16 cellular contexts compared by ENCODE assay signal in genomic region chr4:141724646-141725045, GRCh38.
DNase-seq lines count a peak whose midpoint lies in the region; ATAC-seq and TF ChIP-seq lines count a peak whose summit lies in the region.
"Had no signal": no experiment of that assay in that cellular context is flagged by ENCODE, and none has a peak within 500 bp of the region (broad histone marks: within the 10 kb centered on the region; RNA-seq: fewer than 3 reads in every experiment).

No MANE protein-coding gene starts in this region.

- H3K4me2 ChIP-seq in IMR-90 (ENCODE audit: low read depth, low read length): no peak overlapping the region
- H3K4me2 ChIP-seq: BLaER1 had no signal

- no peak overlapping the region for H3K56ac ChIP-seq in IMR-90 (ENCODE audit: extremely low read depth, insufficient read depth, low read length)

- no peak overlapping the region for H3K23ac ChIP-seq in IMR-90 (ENCODE audit: low read depth, low read length)

- H2AFZ ChIP-seq in IMR-90 (replicated peaks; ENCODE audit: low read length, poor library complexity): no peak overlapping the region
- H2AFZ ChIP-seq: GM23248 had no signal

- H2AK9ac ChIP-seq in IMR-90 (replicated peaks; ENCODE audit: low read depth, low read length, poor library complexity): no peak overlapping the region

- TF ChIP-seq RAD21 in IMR-90 (IDR thresholded peaks at IDR 0.05; ENCODE audit: low read length): no peak

- H2BK120ac ChIP-seq in IMR-90 (ENCODE audit: low read depth, low read length): no peak overlapping the region

- H3K79me1 ChIP-seq in IMR-90 (ENCODE audit: low read depth in 1 of 2, low read length in 2 of 2): no peaks in the 10 kb centered on the region

- dilution Hi-C loops in IMR-90 (cut with HindIII; ENCODE audit: low sequenced_read_pairs, unreplicated experiment): no loop called here

- no peak overlapping the region for H4K5ac ChIP-seq in IMR-90 (ENCODE audit: low read depth, low read length)

- no peaks in the 10 kb centered on the region for H3K27me3 ChIP-seq in IMR-90 (ENCODE audit: control insufficient read depth, insufficient read depth, low read length)
- H3K27me3 ChIP-seq: BLaER1 had no signal

- BruUV-seq in IMR-90 (replicated peaks; lab: Mats Ljungman, UMichigan): no TSS peak

- no peak overlapping the region for H2BK5ac ChIP-seq in IMR-90 (ENCODE audit: low read depth, low read length, poor library complexity, severe bottlenecking)

- no peak overlapping the region for H3K27ac ChIP-seq in IMR-90 (ENCODE audit: insufficient read depth, low read length)
- H3K27ac ChIP-seq: 22Rv1, BLaER1, GM23248 had no signal

- H2BK15ac ChIP-seq in IMR-90 (ENCODE audit: low read depth, low read length): no peak overlapping the region

- no peak overlapping the region for H3K14ac ChIP-seq in IMR-90 (replicated peaks; ENCODE audit: low read depth, low read length)

- no peak overlapping the region for H3K9ac ChIP-seq in IMR-90 (ENCODE audit: low read depth, low read length)
- H3K9ac ChIP-seq: BLaER1, GM23248 had no signal

- no peak overlapping the region for H3K4ac ChIP-seq in IMR-90 (ENCODE audit: low read depth, low read length)

- H3K18ac ChIP-seq in IMR-90 (ENCODE audit: low read depth, low read length): no peak overlapping the region

- H2BK20ac ChIP-seq in IMR-90 (ENCODE audit: low read depth, low read length): no peak overlapping the region

- no peaks in the 10 kb centered on the region for H3K4me1 ChIP-seq in IMR-90 (ENCODE audit: control insufficient read depth, insufficient read depth, low read length)
- H3K4me1 ChIP-seq: BLaER1, HAP-1 had no signal

- no peaks in the 10 kb centered on the region for H3K9me1 ChIP-seq in IMR-90 (ENCODE audit: insufficient read depth, low read length)

- H2AK5ac ChIP-seq in IMR-90 (ENCODE audit: low read depth, low read length): no peak overlapping the region

- CTCF ChIA-PET in IMR-90 (lab: Yijun Ruan, JAX): no interaction called here

- DNase-seq in DMS153 (lab: John Stamatoyannopoulos, UW) (peak; percentile 17), DMS153 treated with DMSO at 0.1 percent for 48 hours (lab: John Stamatoyannopoulos, UW; ENCODE audit: unreplicated experiment) (no peak), IMR-90 (peak; percentile 26), NCI-H748 treated with DMSO at 0.1 percent for 48 hours (lab: John Stamatoyannopoulos, UW) (peak; percentile 10), NCI-H510A (lab: John Stamatoyannopoulos, UW) (no peak), DMS 273 treated with DMSO at 0.1 percent for 48 hours (lab: John Stamatoyannopoulos, UW) (no peak)
- DNase-seq in stimulated activated CD4-positive, alpha-beta T cell treated with anti-CD3 and anti-CD28 coated beads, Interleukin-4, amount 100 ng/mL, for 1 hour: no peak
- DNase-seq: CD4-positive, alpha-beta memory T cell; DMS79 treated with DMSO at 0.1 percent for 48 hours; EL; GM23248 had no signal

- in situ Hi-C loops in IMR-90 (cut with MboI; ENCODE audit: low sequenced_read_pairs): no loop called here

- TF ChIP-seq CTCF in IMR-90 (conservative IDR thresholded peaks at IDR 0.05; ENCODE audit: low read depth, low read length): no peak

- no peak overlapping the region for H4K8ac ChIP-seq in IMR-90 (ENCODE audit: low read depth in 2 of 2, low read length in 2 of 2)

- ATAC-seq in IMR-90 (ENCODE audit: low read depth): peak; percentile 49
- ATAC-seq: GM12878, HepG2 had no signal

- H4K91ac ChIP-seq in IMR-90 (ENCODE audit: insufficient read depth, low read depth, low read length): no peak overlapping the region

- H4K20me1 ChIP-seq in IMR-90 (ENCODE audit: insufficient read depth, low read length): no peaks in the 10 kb centered on the region
- H4K20me1 ChIP-seq: BLaER1 had no signal

- no peak overlapping the region for H3K4me3 ChIP-seq in IMR-90 (ENCODE audit: insufficient read depth, low read depth, low read length)
- H3K4me3 ChIP-seq: BLaER1, GM12878, GM23248, HAP-1 had no signal

- intact Hi-C loops in IMR-90 (cut with micrococcal nuclease): no loop called here

- H3K36me3 ChIP-seq in IMR-90 (ENCODE audit: control insufficient read depth, insufficient read depth, low read length): no peaks in the 10 kb centered on the region
- H3K36me3 ChIP-seq: BLaER1, HAP-1 had no signal

- no peak for TF ChIP-seq POLR2A in IMR-90 (IDR thresholded peaks at IDR 0.05; ENCODE audit: low read depth, low read length)

- no peaks in the 10 kb centered on the region for H3K9me3 ChIP-seq in IMR-90 (ENCODE audit: control insufficient read depth, insufficient read depth, low read length)
- H3K9me3 ChIP-seq: BLaER1, HAP-1 had no signal

- POLR2A ChIA-PET in IMR-90 (lab: Charles Lee; ENCODE audit: unreplicated experiment): no interaction called here

TF ChIP-seq in IMR-90, 13 proteins besides CTCF, POLR2A, EP300 and RAD21:
- no peak for TF ChIP-seq BHLHE40 (IDR thresholded peaks at IDR 0.05; ENCODE audit: low read depth, low read length)
- TF ChIP-seq MAZ (IDR thresholded peaks at IDR 0.05; ENCODE audit: borderline replicate concordance, low read depth, low read length): no peak
- no peak for TF ChIP-seq CEBPB (IDR thresholded peaks at IDR 0.05; ENCODE audit: low read depth, low read length)
- no peak for TF ChIP-seq MXI1 (IDR thresholded peaks at IDR 0.05; ENCODE audit: borderline replicate concordance, low read depth, low read length)
- no peak for TF ChIP-seq FOS (IDR thresholded peaks at IDR 0.05; ENCODE audit: low read depth, low read length)
- TF ChIP-seq RCOR1 (IDR thresholded peaks at IDR 0.05; ENCODE audit: insufficient replicate concordance, low read length): no peak
- TF ChIP-seq ELK1 (IDR thresholded peaks at IDR 0.05; ENCODE audit: borderline replicate concordance, low read depth, low read length): no peak
- TF ChIP-seq MAFK (IDR thresholded peaks at IDR 0.05; ENCODE audit: low read depth, low read length): no peak
- TF ChIP-seq SMC3 (IDR thresholded peaks at IDR 0.05; ENCODE audit: low read depth, low read length): no peak
- TF ChIP-seq CHD1 (IDR thresholded peaks at IDR 0.05; ENCODE audit: low read depth, low read length): no peak
- no peak for TF ChIP-seq NFE2L2 (IDR thresholded peaks at IDR 0.05; ENCODE audit: low read depth, low read length)
- no peak for TF ChIP-seq RFX5 (IDR thresholded peaks at IDR 0.05; ENCODE audit: low read depth, low read length)
- TF ChIP-seq USF2 (IDR thresholded peaks at IDR 0.05; ENCODE audit: low read depth, low read length): no peak

Comparison
In these comparisons a context has a peak if more than half of its experiments do, and no peak if none do; other contexts are left out.
1. DNase-seq: peak in DMS153 (single experiment), IMR-90 (single experiment) and NCI-H748 treated with DMSO at 0.1 percent for 48 hours (single experiment); none in DMS153 treated with DMSO at 0.1 percent for 48 hours (single experiment), stimulated activated CD4-positive, alpha-beta T cell treated with anti-CD3 and anti-CD28 coated beads, Interleukin-4, amount 100 ng/mL, for 1 hour (single experiment), NCI-H510A (single experiment) and DMS 273 treated with DMSO at 0.1 percent for 48 hours (single experiment).